8 cellular contexts compared by ENCODE assay signal in genomic region chr20:62409935-62410741, GRCh38. TPM values are rescaled to one million over a fixed set of nuclear protein-coding genes. Genes with fewer than 3 reads are reported as not detected.
DNase-seq lines count a peak whose midpoint lies in the region; ATAC-seq, FAIRE-seq and TF ChIP-seq lines count a peak whose summit lies in the region.

No MANE protein-coding gene starts in this region.

- no peaks in the 10 kb centered on the region for H3K36me3 ChIP-seq in BE2C

- no peaks in the 10 kb centered on the region for H3K27me3 ChIP-seq in BE2C

- peak; percentile 73 for TF ChIP-seq CTCF in BE2C (IDR thresholded peaks at IDR 0.05; ENCODE audit: low read depth, low read length)

- FAIRE-seq in H54 (lab: Jason Lieb, UNC) = no peak

- intact Hi-C loops in left cardiac atrium (cut with DNase I) = loop anchor here in 1 of 2 donors (2.0 kb wide), 1 partner anchor 87 kb away; no protein-coding TSS in a partner anchor

- ATAC-seq in left cardiac atrium = peak in 1 of 2 donors; percentile 10

- no peaks in the 10 kb centered on the region for H3K9me3 ChIP-seq in BE2C

- DNase-seq in BE2C (peak; percentile 83), H54 (ENCODE audit: insufficient read length, low spot score) (peak; percentile 69), NCI-H510A treated with DMSO at 0.1 percent for 48 hours (lab: John Stamatoyannopoulos, UW) (peak; percentile 66), left cardiac atrium (peak; percentile 48), NCI-H1048 (lab: John Stamatoyannopoulos, UW) (no peak), NK-92 (lab: John Stamatoyannopoulos, UW; ENCODE audit: unreplicated experiment) (no peak)
- peak; percentile 45 for DNase-seq in activated T-cell treated with anti-CD3 and anti-CD28 coated beads, Interleukin-2, amount 50 U/mL, for 1 hour
- DNase-seq in stimulated activated CD4-positive, alpha-beta T cell treated with anti-CD3 and anti-CD28 coated beads, Interleukin-2, amount 100 ng/mL, for 4 hours (ENCODE audit: low read depth) = peak; percentile 17

- peaks cover 9% of the 10 kb centered on the region for H3K4me1 ChIP-seq in BE2C

- no peak overlapping the region for H3K4me3 ChIP-seq in BE2C (ENCODE audit: low read depth, low read length)

- no peak for TF ChIP-seq POLR2A in H54 (IDR thresholded peaks at IDR 0.05; ENCODE audit: low read depth, low read length)

RNA-seq across cellular contexts. Expression of gene CABLES2, which starts 3.1 kb away (rescaled TPM):
- polyA plus RNA-seq in BE2C (2012; ENCODE audit: insufficient read depth, insufficient read length, low read depth) = 2.7 TPM
- 10 to 100 TPM; 20.6 to 25.3 TPM for total RNA-seq in left cardiac atrium

RNA-seq across cellular contexts. Expression of gene RBBP8NL, which starts 17.2 kb away (rescaled TPM):
- polyA plus RNA-seq in BE2C (2012; ENCODE audit: insufficient read depth, insufficient read length, low read depth) = not detected
- not detected for total RNA-seq in left cardiac atrium

RNA-seq across cellular contexts. Expression of gene RPS21, which starts 23.2 kb away (rescaled TPM):
- 4,851 TPM for polyA plus RNA-seq in BE2C (2012; ENCODE audit: insufficient read depth, insufficient read length, low read depth)
- total RNA-seq in left cardiac atrium = 100 to 1,000 TPM; 733 to 750 TPM

RNA-seq across cellular contexts. Expression of gene LAMA5, which starts 43.0 kb away (rescaled TPM):
- polyA plus RNA-seq in BE2C (2012; ENCODE audit: insufficient read depth, insufficient read length, low read depth) = 86.4 TPM
- 100 to 1,000 TPM in 1 of 2 donors, 10 to 100 TPM in 1; 70.4 to 113 TPM for total RNA-seq in left cardiac atrium

Comparison
In these comparisons a context has a peak if more than half of its experiments do, and no peak if none do; other contexts are left out.
1. DNase-seq: peak in BE2C (single experiment), H54 (single experiment), NCI-H510A treated with DMSO at 0.1 percent for 48 hours (single experiment), activated T-cell treated with anti-CD3 and anti-CD28 coated beads, Interleukin-2, amount 50 U/mL, for 1 hour (single experiment), left cardiac atrium (single experiment) and stimulated activated CD4-positive, alpha-beta T cell treated with anti-CD3 and anti-CD28 coated beads, Interleukin-2, amount 100 ng/mL, for 4 hours (single experiment); none in NCI-H1048 (single experiment) and NK-92 (single experiment).